Comparison of ENCODE assay signal across 18 cellular contexts in genomic region chr3:17014734-17015133, GRCh38.
DNase-seq lines count a peak whose midpoint lies in the region; ATAC-seq, FAIRE-seq and TF ChIP-seq lines count a peak whose summit lies in the region.
"Had no signal": no experiment of that assay in that cellular context is flagged by ENCODE, and none has a peak within 500 bp of the region (broad histone marks: within the 10 kb centered on the region; RNA-seq: fewer than 3 reads in every experiment).

No MANE protein-coding gene starts in this region.

- H3K4me1 Mint-ChIP-seq in progenitor cell of endocrine pancreas (ENCODE audit: low read depth): peaks cover 26% of the 10 kb centered on the region

- BruUV-seq in HepG2 (replicated peaks; lab: Mats Ljungman, UMichigan): no TSS peak

- H3K9me3 ChIP-seq in endocrine pancreas (ENCODE audit: control insufficient read depth, low read length): no peaks in the 10 kb centered on the region
- no peaks in the 10 kb centered on the region for H3K9me3 ChIP-seq in HepG2 (ENCODE audit: low read length)
- no peaks in the 10 kb centered on the region for H3K9me3 ChIP-seq in mesenchymal stem cell (ENCODE audit: control insufficient read depth, low read length)
- H3K9me3 ChIP-seq: BLaER1 treated with 17β-estradiol and CSF1 and Interleukin-3, amounts not matched to agents 10 nM and 100 nM; SJCRH30 had no signal

- no peak for TF ChIP-seq POLR2A in GM12891 (IDR thresholded peaks at IDR 0.05; ENCODE audit: low read depth, low read length)
- no peak for TF ChIP-seq POLR2A in HepG2 (IDR thresholded peaks at IDR 0.05; ENCODE audit: insufficient read depth in 1 of 2, low read depth in 2 of 2, low read length in 2 of 2)

- no peak overlapping the region for H2AK5ac ChIP-seq in mesenchymal stem cell (ENCODE audit: low read length, severe bottlenecking)

- H2BK15ac ChIP-seq in mesenchymal stem cell (ENCODE audit: low read depth, poor library complexity, severe bottlenecking): no peak overlapping the region

- H3K4ac ChIP-seq in mesenchymal stem cell (ENCODE audit: low read depth in 1 of 2, low read length in 2 of 2): no peak overlapping the region

- ATAC-seq in HepG2: peak; percentile 38; the same call in 2 of the 3 replicates
- ATAC-seq in HG02571 (IDR thresholded peaks at IDR 0.05; ENCODE audit: unreplicated experiment): no peak
- ATAC-seq in GM21381 (IDR thresholded peaks at IDR 0.05; ENCODE audit: unreplicated experiment): no peak

- no peak overlapping the region for H3K4me3 Mint-ChIP-seq in progenitor cell of endocrine pancreas (ENCODE audit: low read depth)
- H3K4me3 Mint-ChIP-seq: CD8-positive, alpha-beta memory T cell; H9 had no signal

- peak overlapping the region; percentile 62 for H3K4me3 ChIP-seq in endocrine pancreas (ENCODE audit: control insufficient read depth, insufficient read depth, low read length)
- no peak overlapping the region for H3K4me3 ChIP-seq in HepG2 (replicated peaks in 1 of 3; ENCODE audit: insufficient read depth in 1 of 3, low read depth in 2 of 3, low read length in 3 of 3)
- H3K4me3 ChIP-seq in mesenchymal stem cell (ENCODE audit: insufficient read depth in 1 of 2, low read depth in 1 of 2, low read length in 2 of 2): no peak overlapping the region
- H3K4me3 ChIP-seq: BLaER1 treated with 17β-estradiol and CSF1 and Interleukin-3, amounts not matched to agents 10 nM and 100 nM; SJCRH30 had no signal

- H3K27me3 ChIP-seq in endocrine pancreas (ENCODE audit: control insufficient read depth, insufficient read depth, low read length) (no peaks in the 10 kb centered on the region), HepG2 (ENCODE audit: control insufficient read depth in 1 of 2, insufficient read depth in 2 of 2, low read length in 2 of 2) (no peaks in the 10 kb centered on the region), mesenchymal stem cell (ENCODE audit: control insufficient read depth in 1 of 2, insufficient read depth in 1 of 2, low read length in 2 of 2) (no peaks in the 10 kb centered on the region)
- H3K27me3 ChIP-seq: BLaER1 treated with 17β-estradiol and CSF1 and Interleukin-3, amounts not matched to agents 10 nM and 100 nM; SJCRH30 had no signal

- H3K27ac Mint-ChIP-seq in progenitor cell of endocrine pancreas: peak overlapping the region; percentile 30
- H3K27ac Mint-ChIP-seq: H9 had no signal

- H4K8ac ChIP-seq in mesenchymal stem cell (ENCODE audit: low read length): no peak overlapping the region

- no peak overlapping the region for H3K23ac ChIP-seq in mesenchymal stem cell (ENCODE audit: low read length in 2 of 2)

- H3K27me3 Mint-ChIP-seq in progenitor cell of endocrine pancreas: no peaks in the 10 kb centered on the region
- H3K27me3 Mint-ChIP-seq: CD8-positive, alpha-beta memory T cell had no signal

- no peak overlapping the region for H3K14ac ChIP-seq in mesenchymal stem cell (ENCODE audit: low read length in 2 of 2)

- no peak for TF ChIP-seq RAD21 in HepG2 (CRISPR knock-in tag; IDR thresholded peaks at IDR 0.05)

- H3K4me2 ChIP-seq in HepG2 (ENCODE audit: low read depth, low read length): no peak overlapping the region
- no peak overlapping the region for H3K4me2 ChIP-seq in mesenchymal stem cell (ENCODE audit: low read length, poor library complexity, severe bottlenecking)
- H3K4me2 ChIP-seq: BLaER1 treated with 17β-estradiol and CSF1 and Interleukin-3, amounts not matched to agents 10 nM and 100 nM had no signal

- peaks cover 5% of the 10 kb centered on the region for H3K36me3 Mint-ChIP-seq in progenitor cell of endocrine pancreas (ENCODE audit: insufficient read depth)

- no peak overlapping the region for H2BK120ac ChIP-seq in mesenchymal stem cell (ENCODE audit: low read depth, low read length)

- TF ChIP-seq EP300 in HepG2 (IDR thresholded peaks at IDR 0.05; ENCODE audit: low read depth in 2 of 2, low read length in 2 of 2) (no peak), HepG2 (CRISPR knock-in tag; IDR thresholded peaks at IDR 0.05; ENCODE audit: borderline replicate concordance) (no peak)

- H3K27ac ChIP-seq in HepG2 (ENCODE audit: extremely low read length, insufficient read depth, low read length): no peak overlapping the region
- no peak overlapping the region for H3K27ac ChIP-seq in mesenchymal stem cell (ENCODE audit: low read length, poor library complexity, severe bottlenecking)
- H3K27ac ChIP-seq: BLaER1 treated with 17β-estradiol and CSF1 and Interleukin-3, amounts not matched to agents 10 nM and 100 nM; SJCRH30 had no signal

- WGBS in HepG2 (ENCODE audit: low lambda C conversion rate): 15% methylated on average over 7 of the region's 7 CpGs
- 93% methylated on average over 7 of the region's 7 CpGs for WGBS in mesenchymal stem cell

- H3K18ac ChIP-seq in mesenchymal stem cell (ENCODE audit: low read depth in 1 of 2, low read length in 2 of 2): no peak overlapping the region

- H3K79me2 ChIP-seq in HepG2 (ENCODE audit: insufficient read depth, low read length): no peaks in the 10 kb centered on the region

- no peak overlapping the region for H4K91ac ChIP-seq in mesenchymal stem cell (ENCODE audit: low read length)

- CTCF ChIA-PET in HepG2 (lab: Yijun Ruan, JAX; ENCODE audit: low intra/inter-chr PET ratio, low total read pairs): no interaction called here

- H3K9me3 Mint-ChIP-seq in progenitor cell of endocrine pancreas (ENCODE audit: low read depth): no peaks in the 10 kb centered on the region
- H3K9me3 Mint-ChIP-seq: CD8-positive, alpha-beta memory T cell; H9 had no signal

- H2AFZ ChIP-seq in HepG2 (ENCODE audit: low read length) (no peak overlapping the region), mesenchymal stem cell (ENCODE audit: low read depth, low read length) (no peak overlapping the region)

- H2BK12ac ChIP-seq in mesenchymal stem cell (ENCODE audit: low read length in 2 of 2): no peak overlapping the region

- POLR2A ChIA-PET in HepG2 (lab: Yijun Ruan, JAX): no interaction called here

- H4K20me1 ChIP-seq in HepG2 (ENCODE audit: insufficient read depth, low read length): no peaks in the 10 kb centered on the region

- in situ Hi-C loops in HepG2 (cut with HindIII; ENCODE audit: extremely low pct_ligation_motif_present, low pct_unique_long_range_greater_than_20kb): no loop called here

- no peak overlapping the region for H2BK5ac ChIP-seq in mesenchymal stem cell (ENCODE audit: low read depth, low read length, poor library complexity, severe bottlenecking)

- H3K36me3 ChIP-seq in endocrine pancreas (ENCODE audit: control insufficient read depth, insufficient read depth, low read length) (peaks cover 2% of the 10 kb centered on the region), HepG2 (replicated peaks in 1 of 2; ENCODE audit: control insufficient read depth in 1 of 2, insufficient read depth in 2 of 2, low read length in 2 of 2) (no peaks in the 10 kb centered on the region), mesenchymal stem cell (ENCODE audit: control insufficient read depth in 1 of 2, insufficient read depth in 2 of 2, low read depth in 1 of 2, low read length in 2 of 2) (peaks cover 0 to 58% of the 10 kb centered on the region in 2 experiments)
- H3K36me3 ChIP-seq: SJCRH30 had no signal

- peak overlapping the region; percentile 10 for H3K9ac ChIP-seq in endocrine pancreas (ENCODE audit: control insufficient read depth, insufficient read depth, low read length)
- no peak overlapping the region for H3K9ac ChIP-seq in HepG2 (ENCODE audit: insufficient read depth, low read depth, low read length)
- H3K9ac ChIP-seq in mesenchymal stem cell (ENCODE audit: low read length): no peak overlapping the region
- H3K9ac ChIP-seq: BLaER1 treated with 17β-estradiol and CSF1 and Interleukin-3, amounts not matched to agents 10 nM and 100 nM had no signal

- intact Hi-C loops in HepG2 (cut with micrococcal nuclease; ENCODE audit: unreplicated experiment): no loop called here

- FAIRE-seq in GM12891 (lab: Jason Lieb, UNC) (peak; percentile 41), HepG2 (lab: Jason Lieb, UNC) (no peak)
- FAIRE-seq: HTR-8/SVneo had no signal

- TF ChIP-seq CTCF in HepG2 (CRISPR knock-in tag; IDR thresholded peaks at IDR 0.05): no peak
- no peak for TF ChIP-seq CTCF in progenitor cell of endocrine pancreas (IDR thresholded peaks at IDR 0.05; ENCODE audit: unreplicated experiment)

- H3K4me1 ChIP-seq in endocrine pancreas (ENCODE audit: control insufficient read depth, insufficient read depth, low read length): peaks cover 22% of the 10 kb centered on the region
- peaks cover 12% of the 10 kb centered on the region for H3K4me1 ChIP-seq in HepG2 (ENCODE audit: insufficient read depth, low read length)
- H3K4me1 ChIP-seq in mesenchymal stem cell (ENCODE audit: control insufficient read depth, insufficient read depth, low read depth, low read length): no peaks in the 10 kb centered on the region
- H3K4me1 ChIP-seq: BLaER1 treated with 17β-estradiol and CSF1 and Interleukin-3, amounts not matched to agents 10 nM and 100 nM; SJCRH30 had no signal

- DNase-seq in GM12891 (ENCODE audit: insufficient read length, low spot score): no peak
- DNase-seq in HepG2 (ENCODE audit: low spot score): no peak
- DNase-seq in progenitor cell of endocrine pancreas (ENCODE audit: low spot score, unreplicated experiment): no peak
- DNase-seq in mesenchymal stem cell: no peak
- no peak for DNase-seq in LoVo (ENCODE audit: low spot score)
- DNase-seq: CD8-positive, alpha-beta memory T cell; DMS79; H9; NCI-H1694 treated with DMSO at 0.1 percent for 48 hours; NCI-H2107; NCI-H345; NCI-H524 treated with DMSO at 0.1 percent for 48 hours; SJCRH30 had no signal

- no peaks in the 10 kb centered on the region for H3K79me1 ChIP-seq in mesenchymal stem cell (replicated peaks; ENCODE audit: low read length, poor library complexity, severe bottlenecking)

TF ChIP-seq in GM12891, 5 proteins besides CTCF, POLR2A, EP300 and RAD21:
- TF ChIP-seq SPI1 (IDR thresholded peaks at IDR 0.05; ENCODE audit: low read depth, low read length) (no peak), TAF1 (IDR thresholded peaks at IDR 0.05; ENCODE audit: low read depth, low read length) (no peak), POU2F2 (IDR thresholded peaks at IDR 0.05; ENCODE audit: low read depth, low read length) (no peak), POLR2AphosphoS5 (IDR thresholded peaks at IDR 0.05; ENCODE audit: low read depth, low read length) (no peak), PAX5 (IDR thresholded peaks at IDR 0.05; ENCODE audit: insufficient read depth, low read length, severe bottlenecking) (no peak)
TF ChIP-seq in GM12891: peak in this region for 0.

TF ChIP-seq in HepG2, 621 proteins besides CTCF, POLR2A, EP300 and RAD21 (continues in another document):
- TF ChIP-seq ZNF879 (CRISPR knock-in tag; IDR thresholded peaks at IDR 0.05): no peak
- no peak for TF ChIP-seq U2AF1 (optimal IDR thresholded peaks at IDR 0.05; ENCODE audit: low read depth, low read length)
- no peak for TF ChIP-seq ZNF30 (CRISPR knock-in tag; IDR thresholded peaks at IDR 0.05)
- no peak for TF ChIP-seq REL (CRISPR knock-in tag; conservative IDR thresholded peaks at IDR 0.05)
